20 cellular contexts compared by ENCODE assay signal in the genomic region with DNA sequence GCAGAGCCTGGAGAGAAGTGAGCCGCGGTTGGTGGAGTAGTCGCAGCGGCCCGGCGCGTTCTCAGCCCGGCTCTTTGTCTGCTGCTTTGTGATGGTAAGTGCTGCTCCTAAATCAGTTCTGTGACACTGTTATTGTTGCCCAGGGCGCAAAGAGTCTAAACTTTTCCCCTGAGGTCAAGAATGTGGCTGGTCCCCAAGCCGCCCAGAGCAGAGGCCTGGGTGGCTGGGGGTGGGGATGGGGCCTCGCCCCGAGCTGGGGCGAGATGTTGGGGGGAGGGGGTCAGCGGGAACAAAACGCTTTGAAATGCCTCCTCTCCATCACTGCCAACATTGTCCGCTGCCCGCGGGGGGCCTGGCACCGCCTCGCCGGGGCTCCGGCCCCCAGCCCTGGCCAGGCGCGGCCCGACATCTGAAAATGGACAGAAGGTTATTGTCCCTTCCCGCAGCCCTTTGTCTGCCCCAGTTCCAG. TPM values are rescaled to one million over a fixed set of nuclear protein-coding genes. Genes with fewer than 3 reads are reported as not detected.
DNase-seq lines count a peak whose midpoint lies in the region; ATAC-seq and TF ChIP-seq lines count a peak whose summit lies in the region.
"Had no signal": no experiment of that assay in that cellular context is flagged by ENCODE, and none has a peak within 500 bp of the region (broad histone marks: within the 10 kb centered on the region; RNA-seq: fewer than 3 reads in every experiment).

No MANE protein-coding gene starts in this region.

- peaks cover 0 to 10% (median 0%) of the 10 kb centered on the region in 5 experiments for H3K9me3 Mint-ChIP-seq in brain
- H3K9me3 Mint-ChIP-seq: activated CD8-positive, alpha-beta T cell treated with anti-CD3 and anti-CD28 coated beads for 36 hours; activated naive CD4-positive, alpha-beta T cell treated with anti-CD3 and anti-CD28 coated beads for 36 hours; stimulated activated naive CD8-positive, alpha-beta T cell treated with anti-CD3 and anti-CD28 coated beads, Interleukin-15, amount 100 ng/mL, for 72 hours; T-helper 2 cell treated with Interferon-gamma antibody and Interleukin-4, amounts not matched to agents 5 μg/mL and 100 μg/mL, for 36 hours had no signal

- H3K4me1 Mint-ChIP-seq in brain: peaks cover 68% of the 10 kb centered on the region
- H3K4me1 Mint-ChIP-seq: stimulated activated naive CD8-positive, alpha-beta T cell treated with anti-CD3 and anti-CD28 coated beads, Interleukin-15, amount 100 ng/mL, for 72 hours had no signal

- peak overlapping the region; percentile 35 to 99 (median 89) for H3K27ac Mint-ChIP-seq in brain
- H3K27ac Mint-ChIP-seq: activated CD8-positive, alpha-beta T cell treated with anti-CD3 and anti-CD28 coated beads for 36 hours; activated naive CD4-positive, alpha-beta T cell treated with anti-CD3 and anti-CD28 coated beads for 36 hours; stimulated activated naive CD8-positive, alpha-beta T cell treated with anti-CD3 and anti-CD28 coated beads, Interleukin-15, amount 100 ng/mL, for 72 hours; T-helper 2 cell treated with Interferon-gamma antibody and Interleukin-4, amounts not matched to agents 5 μg/mL and 100 μg/mL, for 36 hours had no signal

- peak overlapping the region in 2 of 5 experiments; percentile 48 to 68 for H3K4me3 Mint-ChIP-seq in brain
- H3K4me3 Mint-ChIP-seq: activated CD8-positive, alpha-beta T cell treated with anti-CD3 and anti-CD28 coated beads for 36 hours; activated naive CD4-positive, alpha-beta T cell treated with anti-CD3 and anti-CD28 coated beads for 36 hours; stimulated activated naive CD8-positive, alpha-beta T cell treated with anti-CD3 and anti-CD28 coated beads, Interleukin-15, amount 100 ng/mL, for 72 hours; T-helper 2 cell treated with Interferon-gamma antibody and Interleukin-4, amounts not matched to agents 5 μg/mL and 100 μg/mL, for 36 hours had no signal

- H3K27me3 Mint-ChIP-seq in brain: peaks cover 12% of the 10 kb centered on the region

- no peaks in the 10 kb centered on the region for H3K36me3 Mint-ChIP-seq in brain

- peak; percentile 95 for DNase-seq in ELF-1 (ENCODE audit: low read depth, low spot score)
- peak; percentile 55 for DNase-seq in iPS-NIHi11 (ENCODE audit: low spot score)
- DNase-seq in occipital lobe (lab: John Stamatoyannopoulos, UW): peak; percentile 75
- DNase-seq in SKM-1 (lab: John Stamatoyannopoulos, UW; ENCODE audit: unreplicated experiment): no peak
- DNase-seq: activated CD4-positive, CD25-positive, alpha-beta regulatory T cell; activated CD8-positive, alpha-beta T cell treated with anti-CD3 and anti-CD28 coated beads for 36 hours; activated naive CD4-positive, alpha-beta T cell treated with anti-CD3 and anti-CD28 coated beads for 36 hours; activated T-cell treated with anti-CD3 and anti-CD28 coated beads, Interleukin-2, amount 50 U/mL, for 1 hour; colonic mucosa; NCI-H1417 treated with DMSO at 0.1 percent for 48 hours; NCI-H748 treated with DMSO at 0.1 percent for 48 hours; PC-9; SJCRH30; stimulated activated CD4-positive, alpha-beta T cell treated with anti-CD3 and anti-CD28 coated beads, Interleukin-1b, Interleukin-23, amount 100 ng/mL, for 48 hours; stimulated activated naive CD8-positive, alpha-beta T cell treated with anti-CD3 and anti-CD28 coated beads, Interleukin-15, amount 100 ng/mL, for 72 hours had no signal

- ATAC-seq in GM21576 (IDR thresholded peaks at IDR 0.05; ENCODE audit: unreplicated experiment) (no peak), GM21723 (IDR thresholded peaks at IDR 0.05; ENCODE audit: unreplicated experiment) (no peak), HG03469 (IDR thresholded peaks at IDR 0.05; ENCODE audit: unreplicated experiment) (no peak)
- ATAC-seq: activated CD8-positive, alpha-beta T cell treated with anti-CD3 and anti-CD28 coated beads for 36 hours; stimulated activated naive CD8-positive, alpha-beta T cell treated with anti-CD3 and anti-CD28 coated beads, Interleukin-15, amount 100 ng/mL, for 72 hours had no signal

- TF ChIP-seq CTCF in brain (conservative IDR thresholded peaks at IDR 0.05): no peak

RNA-seq across cellular contexts. Expression of a gene that starts 11.7 kb away (rescaled TPM):
- 15.9 TPM for polyA plus RNA-seq in brain (ENCODE audit: insufficient read depth, low read depth, low replicate concordance)
- total RNA-seq in occipital lobe: 10.1 TPM

RNA-seq across cellular contexts. Expression of a gene that starts 37.8 kb away (rescaled TPM):
- 93.0 TPM for polyA plus RNA-seq in brain (ENCODE audit: insufficient read depth, low read depth, low replicate concordance)
- 21.8 TPM for total RNA-seq in occipital lobe

RNA-seq across cellular contexts. Expression of a gene that starts 46.8 kb away (rescaled TPM):
- 74.2 TPM for polyA plus RNA-seq in brain (ENCODE audit: insufficient read depth, low read depth, low replicate concordance)
- 14.8 TPM for total RNA-seq in occipital lobe
